Comparison of ENCODE assay signal across 20 cellular contexts in the genomic region with DNA sequence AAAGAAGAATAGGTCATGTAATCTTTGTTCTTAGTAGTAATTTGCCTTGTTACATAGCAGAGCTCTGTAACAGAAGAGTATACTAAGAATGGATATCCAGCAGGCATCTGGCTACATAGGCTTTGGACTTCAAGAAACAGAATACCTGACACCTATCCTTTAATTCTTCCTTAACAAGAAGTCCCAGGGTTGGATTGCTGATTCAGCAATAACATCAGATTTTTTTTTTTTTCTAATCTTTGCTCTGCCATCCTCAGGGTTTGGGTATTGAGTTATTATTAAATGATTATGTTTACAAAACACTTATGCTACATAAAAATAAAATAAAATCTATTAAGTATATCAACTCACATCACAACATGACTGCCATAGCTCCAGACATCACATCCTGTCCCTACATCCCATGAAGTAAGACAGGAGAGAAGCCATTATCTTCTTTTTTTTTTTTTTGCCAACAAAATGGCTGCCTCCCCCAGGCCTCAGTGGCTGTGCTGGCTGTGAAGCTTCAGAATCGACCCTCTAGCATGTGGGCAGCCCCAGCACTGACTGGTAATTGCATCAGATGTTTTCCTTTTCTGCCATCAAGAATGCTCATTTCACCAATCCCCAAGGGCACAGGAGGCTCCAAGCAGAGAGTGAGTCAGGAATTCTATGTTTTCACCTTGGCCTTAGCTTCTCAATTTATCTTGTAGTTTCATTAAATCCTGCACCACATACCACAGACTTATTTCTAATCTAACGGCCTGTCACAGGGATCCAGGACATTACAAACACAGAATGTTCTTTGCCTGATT.
DNase-seq lines count a peak whose midpoint lies in the region; ATAC-seq, FAIRE-seq and TF ChIP-seq lines count a peak whose summit lies in the region.
"Had no signal": no experiment of that assay in that cellular context is flagged by ENCODE, and none has a peak within 500 bp of the region (broad histone marks: within the 10 kb centered on the region; RNA-seq: fewer than 3 reads in every experiment).

No MANE protein-coding gene starts in this region.

- H3K27me3 ChIP-seq in ovary: no peaks in the 10 kb centered on the region

- no peaks in the 10 kb centered on the region for H3K9me3 ChIP-seq in ovary
- H3K9me3 ChIP-seq: HAP-1 had no signal

- H3K4me1 Mint-ChIP-seq in glutamatergic neuron (ENCODE audit: low read depth, unreplicated experiment): peaks cover 14% of the 10 kb centered on the region
- no peaks in the 10 kb centered on the region for H3K4me1 Mint-ChIP-seq in activated CD4-positive, alpha-beta memory T cell treated with anti-CD3 and anti-CD28 coated beads for 36 hours (ENCODE audit: low read depth)
- H3K4me1 Mint-ChIP-seq: activated CD4-positive, alpha-beta T cell treated with anti-CD3 and anti-CD28 coated beads for 36 hours; activated naive CD4-positive, alpha-beta T cell treated with anti-CD3 and anti-CD28 coated beads, Interleukin-2, amount 10 ng/mL, durations not matched to agents 7 days and 5 days had no signal

- H3K27ac ChIP-seq in ovary: peak overlapping the region; percentile 8 to 44

- peak overlapping the region; percentile 39 for H3K27ac Mint-ChIP-seq in glutamatergic neuron (ENCODE audit: unreplicated experiment)
- H3K27ac Mint-ChIP-seq in activated CD4-positive, alpha-beta memory T cell treated with anti-CD3 and anti-CD28 coated beads for 36 hours: no peak overlapping the region
- H3K27ac Mint-ChIP-seq: activated CD4-positive, alpha-beta T cell treated with anti-CD3 and anti-CD28 coated beads for 36 hours; activated naive CD4-positive, alpha-beta T cell treated with anti-CD3 and anti-CD28 coated beads, Interleukin-2, amount 10 ng/mL, durations not matched to agents 7 days and 5 days; CD4-positive, alpha-beta T cell; T-helper 2 cell treated with Interferon-gamma antibody and Interleukin-4, amounts not matched to agents 5 μg/mL and 100 μg/mL, for 36 hours had no signal

- no peak overlapping the region for H3K4me3 Mint-ChIP-seq in glutamatergic neuron (ENCODE audit: unreplicated experiment)
- H3K4me3 Mint-ChIP-seq in activated CD4-positive, alpha-beta memory T cell treated with anti-CD3 and anti-CD28 coated beads for 36 hours: no peak overlapping the region
- H3K4me3 Mint-ChIP-seq: activated CD4-positive, alpha-beta T cell treated with anti-CD3 and anti-CD28 coated beads for 36 hours; activated naive CD4-positive, alpha-beta T cell treated with anti-CD3 and anti-CD28 coated beads, Interleukin-2, amount 10 ng/mL, durations not matched to agents 7 days and 5 days; CD4-positive, alpha-beta T cell; T-helper 2 cell treated with Interferon-gamma antibody and Interleukin-4, amounts not matched to agents 5 μg/mL and 100 μg/mL, for 36 hours had no signal

- no peak for FAIRE-seq in D721Med (lab: Jason Lieb, UNC)
- FAIRE-seq: endothelial cell of umbilical vein, GM12878 had no signal

- CTCF ChIA-PET in activated CD4-positive, alpha-beta memory T cell treated with anti-CD3 and anti-CD28 coated beads for 36 hours (lab: Charles Lee): no interaction called here

- no peaks in the 10 kb centered on the region for H3K4me1 ChIP-seq in ovary (ENCODE audit: insufficient read depth)
- H3K4me1 ChIP-seq: HAP-1 had no signal

- no peak for DNase-seq in Right ventricle myocardium inferior (ENCODE audit: missing footprints)
- DNase-seq in cardiac septum (ENCODE audit: low spot score): no peak
- DNase-seq in glutamatergic neuron: no peak
- peak in 1 of 5 donors; percentile 56 for DNase-seq in ovary
- DNase-seq in foreskin melanocyte: no peak
- no peak for DNase-seq in activated CD4-positive, alpha-beta memory T cell treated with anti-CD3 and anti-CD28 coated beads for 36 hours
- DNase-seq in activated CD8-positive, alpha-beta memory T cell treated with anti-CD3 and anti-CD28 coated beads, Interleukin-2, amount 50 U/mL, for 4 hours: no peak
- DNase-seq in D721Med (ENCODE audit: insufficient read length, low spot score): no peak
- DNase-seq: 8988T; activated CD4-positive, alpha-beta T cell treated with anti-CD3 and anti-CD28 coated beads for 36 hours; activated naive CD4-positive, alpha-beta T cell treated with anti-CD3 and anti-CD28 coated beads, Interleukin-2, amount 10 ng/mL, durations not matched to agents 7 days and 5 days; CD4-positive, alpha-beta T cell; NK-92 treated with Interleukin-12 subunit alpha and Interleukin-12 subunit beta, amount 100 ng/mL, for 24 hours; SHP77; stimulated activated naive CD8-positive, alpha-beta T cell treated with anti-CD3 and anti-CD28 coated beads, Interleukin-15, Interleukin-2, amounts not matched to agents 100 U/mL and 50 U/mL, for 24 hours had no signal

- peak; percentile 12 for ATAC-seq in Right ventricle myocardium inferior
- ATAC-seq: activated CD4-positive, alpha-beta T cell treated with anti-CD3 and anti-CD28 coated beads for 36 hours; GM12878; stimulated activated naive CD8-positive, alpha-beta T cell treated with anti-CD3 and anti-CD28 coated beads, Interleukin-15, Interleukin-2, amounts not matched to agents 100 U/mL and 50 U/mL, for 24 hours had no signal

- peaks cover 4% of the 10 kb centered on the region for H3K9me3 Mint-ChIP-seq in glutamatergic neuron (ENCODE audit: unreplicated experiment)
- peaks cover 6% of the 10 kb centered on the region for H3K9me3 Mint-ChIP-seq in activated CD4-positive, alpha-beta memory T cell treated with anti-CD3 and anti-CD28 coated beads for 36 hours
- H3K9me3 Mint-ChIP-seq: activated naive CD4-positive, alpha-beta T cell treated with anti-CD3 and anti-CD28 coated beads, Interleukin-2, amount 10 ng/mL, durations not matched to agents 7 days and 5 days; CD4-positive, alpha-beta T cell; T-helper 2 cell treated with Interferon-gamma antibody and Interleukin-4, amounts not matched to agents 5 μg/mL and 100 μg/mL, for 36 hours had no signal

- H3K36me3 ChIP-seq in ovary: no peaks in the 10 kb centered on the region
- H3K36me3 ChIP-seq: HAP-1 had no signal

- TF ChIP-seq POLR2A in ovary (IDR thresholded peaks at IDR 0.05): no peak

- TF ChIP-seq CTCF in glutamatergic neuron (IDR thresholded peaks at IDR 0.05; ENCODE audit: partially characterized antibody, unreplicated experiment) (no peak), ovary (IDR thresholded peaks at IDR 0.05) (no peak), D721Med (IDR thresholded peaks at IDR 0.05; ENCODE audit: insufficient read depth, missing control alignments) (no peak)

- intact Hi-C loops in Right ventricle myocardium inferior (cut with DNase I) (no loop called here), cardiac septum (cut with DNase I) (loop anchor here (5.0 kb wide), 1 partner anchor 49 kb away; no protein-coding TSS in a partner anchor), ovary (cut with DNase I) (no loop called here)
- intact Hi-C loops in activated CD4-positive, alpha-beta memory T cell treated with anti-CD3 and anti-CD28 coated beads for 36 hours (cut with micrococcal nuclease): no loop called here

- POLR2A ChIA-PET in activated CD4-positive, alpha-beta memory T cell treated with anti-CD3 and anti-CD28 coated beads for 36 hours (lab: Charles Lee): no interaction called here

- peaks cover 8% of the 10 kb centered on the region for H3K36me3 Mint-ChIP-seq in glutamatergic neuron (ENCODE audit: unreplicated experiment)
- H3K36me3 Mint-ChIP-seq in activated CD4-positive, alpha-beta memory T cell treated with anti-CD3 and anti-CD28 coated beads for 36 hours: no peaks in the 10 kb centered on the region
- H3K36me3 Mint-ChIP-seq: activated naive CD4-positive, alpha-beta T cell treated with anti-CD3 and anti-CD28 coated beads, Interleukin-2, amount 10 ng/mL, durations not matched to agents 7 days and 5 days had no signal

- 5 to 15% (median 13%) methylated on average over 2 of the region's 2 CpGs for WGBS in ovary, 3 donors

- no peak for TF ChIP-seq EP300 in ovary (IDR thresholded peaks at IDR 0.05)

- no peak overlapping the region for H3K4me3 ChIP-seq in ovary
- H3K4me3 ChIP-seq: GM12878, HAP-1, lung had no signal

- peaks cover 1% of the 10 kb centered on the region for H3K27me3 Mint-ChIP-seq in glutamatergic neuron (ENCODE audit: unreplicated experiment)
- peaks cover 13% of the 10 kb centered on the region for H3K27me3 Mint-ChIP-seq in activated CD4-positive, alpha-beta memory T cell treated with anti-CD3 and anti-CD28 coated beads for 36 hours
